In the genomic region with DNA sequence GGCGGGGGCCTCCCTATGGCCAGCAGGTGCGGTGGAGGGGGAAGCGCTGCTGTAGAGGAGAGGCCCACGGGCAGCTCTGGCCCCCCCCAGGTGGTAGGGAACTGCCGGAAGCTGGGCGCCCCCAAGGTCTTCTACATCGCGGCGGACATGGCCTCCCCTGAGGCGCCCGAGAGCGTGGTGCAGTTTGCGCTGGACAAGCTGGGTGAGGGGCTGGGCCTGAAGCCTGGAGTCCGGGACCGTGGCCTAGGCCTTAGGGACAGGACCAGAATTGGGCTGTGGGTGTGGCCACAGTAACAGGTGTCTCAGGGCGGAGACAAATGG, we compare ENCODE assay signal across 8 cellular contexts. TPM values are rescaled to one million over a fixed set of nuclear protein-coding genes. Genes with fewer than 3 reads are reported as not detected.
DNase-seq lines count a peak whose midpoint lies in the region; ATAC-seq and TF ChIP-seq lines count a peak whose summit lies in the region.

No MANE protein-coding gene starts in this region.

- no peak for TF ChIP-seq EP300 in neural cell (conservative IDR thresholded peaks at IDR 0.05; ENCODE audit: poor library complexity, severe bottlenecking)

- peak overlapping the region; percentile 27 to 87 (median 77); a peak in 17 of 22 replicates for H3K27ac ChIP-seq in BLaER1 treated with 17β-estradiol and CSF1 and Interleukin-3, amounts not matched to agents 10 nM and 100 nM
- H3K27ac ChIP-seq in Karpas-422 (ENCODE audit: low read length) (peak overlapping the region; percentile 45; the same call in 1 of the 2 replicates), ectodermal cell (ENCODE audit: insufficient read depth, low read depth, low read length, poor library complexity, severe bottlenecking) (peak overlapping the region; percentile 23), neural cell (ENCODE audit: low read length) (no peak overlapping the region)

- peaks cover 0 to 8% (median 7%) of the 10 kb centered on the region in 11 experiments; a peak in 15 of 22 replicates for H3K36me3 ChIP-seq in BLaER1 treated with 17β-estradiol and CSF1 and Interleukin-3, amounts not matched to agents 10 nM and 100 nM
- H3K36me3 ChIP-seq in Karpas-422 (ENCODE audit: insufficient read depth, low read length), result peaks cover 11% of the 10 kb centered on the region
- H3K36me3 ChIP-seq in ectodermal cell (ENCODE audit: control insufficient read depth, insufficient read depth, low read length), result no peaks in the 10 kb centered on the region
- H3K36me3 ChIP-seq in neural cell (ENCODE audit: insufficient read depth, low read length), result no peaks in the 10 kb centered on the region

- H3K9me2 ChIP-seq in Karpas-422 (replicated peaks; ENCODE audit: insufficient read depth, low read length), result no peaks in the 10 kb centered on the region
- H3K9me2 ChIP-seq in neural cell (ENCODE audit: insufficient read depth, low read length), result no peaks in the 10 kb centered on the region

- no peaks in the 10 kb centered on the region for H3K9me3 ChIP-seq in BLaER1 treated with 17β-estradiol and CSF1 and Interleukin-3, amounts not matched to agents 10 nM and 100 nM (replicated peaks in 1 of 11)
- H3K9me3 ChIP-seq in Karpas-422 (ENCODE audit: low read length) (no peaks in the 10 kb centered on the region), ectodermal cell (ENCODE audit: control insufficient read depth, low read length) (no peaks in the 10 kb centered on the region), neural cell (ENCODE audit: low read length) (no peaks in the 10 kb centered on the region)

- no peaks in the 10 kb centered on the region for H3K27me3 ChIP-seq in BLaER1 treated with 17β-estradiol and CSF1 and Interleukin-3, amounts not matched to agents 10 nM and 100 nM
- no peaks in the 10 kb centered on the region for H3K27me3 ChIP-seq in Karpas-422 (ENCODE audit: low read length)
- H3K27me3 ChIP-seq in ectodermal cell (ENCODE audit: control insufficient read depth, insufficient read depth, low read length, poor library complexity, severe bottlenecking), result no peaks in the 10 kb centered on the region
- H3K27me3 ChIP-seq in neural cell (ENCODE audit: insufficient read depth, low read depth, low read length), result no peaks in the 10 kb centered on the region

- H3K4me1 ChIP-seq in BLaER1 treated with 17β-estradiol and CSF1 and Interleukin-3, amounts not matched to agents 10 nM and 100 nM, result peaks cover 15 to 25% (median 18%) of the 10 kb centered on the region in 10 experiments
- peaks cover 14% of the 10 kb centered on the region for H3K4me1 ChIP-seq in Karpas-422 (ENCODE audit: low read length)
- peaks cover 12% of the 10 kb centered on the region for H3K4me1 ChIP-seq in ectodermal cell (ENCODE audit: control insufficient read depth, insufficient read depth, low read length)

- peak overlapping the region; percentile 63 to 83 (median 80); a peak in 20 of 22 replicates for H3K9ac ChIP-seq in BLaER1 treated with 17β-estradiol and CSF1 and Interleukin-3, amounts not matched to agents 10 nM and 100 nM
- H3K9ac ChIP-seq in Karpas-422 (ENCODE audit: low read length) (peak overlapping the region; percentile 67), neural cell (ENCODE audit: low read length) (no peak overlapping the region)

- no peak for TF ChIP-seq CTCF in neural cell (IDR thresholded peaks at IDR 0.05; ENCODE audit: poor library complexity, severe bottlenecking)

- 60 to 65% methylated on average over 16 of the region's 16 CpGs for WGBS in ectodermal cell, 2 experiments

- peak overlapping the region; percentile 54 to 75 (median 67) for H3K4me3 ChIP-seq in BLaER1 treated with 17β-estradiol and CSF1 and Interleukin-3, amounts not matched to agents 10 nM and 100 nM
- H3K4me3 ChIP-seq in Karpas-422 (ENCODE audit: low read length), result peak overlapping the region; percentile 74
- peak overlapping the region; percentile 62 for H3K4me3 ChIP-seq in ectodermal cell (ENCODE audit: insufficient read depth, low read depth, low read length)
- peak overlapping the region; percentile 56 for H3K4me3 ChIP-seq in neural cell (ENCODE audit: low read length)

- DNase-seq in Karpas-422, result no peak
- no peak for DNase-seq in NCI-H1048 (lab: John Stamatoyannopoulos, UW)
- no peak for DNase-seq in SKM-1 (lab: John Stamatoyannopoulos, UW; ENCODE audit: unreplicated experiment)
- no peak for DNase-seq in GM19238 (ENCODE audit: insufficient read length, low spot score)

- no peak for TF ChIP-seq RAD21 in neural cell (conservative IDR thresholded peaks at IDR 0.05)

- peak overlapping the region; percentile 76 to 95 (median 89) for H3K4me2 ChIP-seq in BLaER1 treated with 17β-estradiol and CSF1 and Interleukin-3, amounts not matched to agents 10 nM and 100 nM
- peak overlapping the region; percentile 74 for H3K4me2 ChIP-seq in Karpas-422 (ENCODE audit: low read depth, low read length, poor library complexity, severe bottlenecking)
- H3K4me2 ChIP-seq in neural cell (ENCODE audit: low read length), result no peak overlapping the region

- no peak for ATAC-seq in HG03196 (IDR thresholded peaks at IDR 0.05; ENCODE audit: unreplicated experiment)

- H2AFZ ChIP-seq in Karpas-422 (ENCODE audit: low read length) (0 out of 2 replicates have a peak overlapping the region, but pooled peaks have one; percentile 24), neural cell (ENCODE audit: low read depth, low read length) (no peak overlapping the region)

- no peaks in the 10 kb centered on the region for H3F3A ChIP-seq in neural cell (ENCODE audit: insufficient read depth, low read length, poor library complexity, severe bottlenecking)

- H4K20me1 ChIP-seq in BLaER1 treated with 17β-estradiol and CSF1 and Interleukin-3, amounts not matched to agents 10 nM and 100 nM, result peaks cover 10 to 27% (median 11%) of the 10 kb centered on the region in 11 experiments
- H4K20me1 ChIP-seq in Karpas-422 (ENCODE audit: insufficient read depth, low read depth, low read length) (peaks cover 11% of the 10 kb centered on the region; the same call in 1 of the 2 replicates), neural cell (ENCODE audit: insufficient read depth) (peaks cover 4% of the 10 kb centered on the region)

- peaks cover 15% of the 10 kb centered on the region for H3K79me2 ChIP-seq in Karpas-422 (ENCODE audit: low read length)
- peaks cover 20% of the 10 kb centered on the region for H3K79me2 ChIP-seq in neural cell (replicated peaks; ENCODE audit: insufficient read depth, low read length)

TF ChIP-seq in neural cell, 6 proteins besides CTCF, POLR2A, EP300 and RAD21 (continues in another document):
- TF ChIP-seq MXI1 (conservative IDR thresholded peaks at IDR 0.05; ENCODE audit: poor library complexity, severe bottlenecking), result no peak

RNA-seq across cellular contexts. Expression of gene RPL36, which starts 3.8 kb away (rescaled TPM):
- total RNA-seq in Karpas-422 (2014; rRNA removed; shearing (Covaris generic); ENCODE audit: low replicate concordance), result 3,189 and 3,229 TPM in 2 replicates
- 1,043 TPM for polyA plus RNA-seq in ectodermal cell (2013, experiment 1 of 4)
- 965 TPM for polyA plus RNA-seq in ectodermal cell (2013, experiment 2 of 4)
- polyA plus RNA-seq in ectodermal cell (2013, experiment 3 of 4), result 975 TPM
- 1,114 TPM for polyA plus RNA-seq in ectodermal cell (2013, experiment 4 of 4)
- polyA plus RNA-seq in neural cell, result 358 and 452 TPM in 2 replicates
- 119 TPM in 2 replicates for polyA minus RNA-seq in neural cell

RNA-seq across cellular contexts. Expression of gene HSD11B1L, which starts 5.5 kb away (rescaled TPM):
- total RNA-seq in Karpas-422 (2014; rRNA removed; shearing (Covaris generic); ENCODE audit: low replicate concordance), result 6.9 and 9.0 TPM in 2 replicates
- polyA plus RNA-seq in ectodermal cell (2013, experiment 1 of 4), result 35.0 TPM
- polyA plus RNA-seq in ectodermal cell (2013, experiment 2 of 4), result 38.7 TPM
- 38.7 TPM for polyA plus RNA-seq in ectodermal cell (2013, experiment 3 of 4)
- polyA plus RNA-seq in ectodermal cell (2013, experiment 4 of 4), result 35.8 TPM
- 170 and 223 TPM in 2 replicates for polyA plus RNA-seq in neural cell
- polyA minus RNA-seq in neural cell, result 58.5 and 65.5 TPM in 2 replicates

RNA-seq across cellular contexts. Expression of gene MICOS13, which starts 6.0 kb away (rescaled TPM):
- 63.4 and 118 TPM in 2 replicates for total RNA-seq in Karpas-422 (2014; rRNA removed; shearing (Covaris generic); ENCODE audit: low replicate concordance)
- polyA plus RNA-seq in ectodermal cell (2013, experiment 1 of 4), result 16.3 TPM
- 18.0 TPM for polyA plus RNA-seq in ectodermal cell (2013, experiment 2 of 4)
- 22.3 TPM for polyA plus RNA-seq in ectodermal cell (2013, experiment 3 of 4)
- polyA plus RNA-seq in ectodermal cell (2013, experiment 4 of 4), result 22.4 TPM
- polyA plus RNA-seq in neural cell, result 46.0 and 52.3 TPM in 2 replicates
- polyA minus RNA-seq in neural cell, result 14.0 and 14.4 TPM in 2 replicates

RNA-seq across cellular contexts. Expression of gene LONP1, which starts 33.7 kb away (rescaled TPM):
- 65.7 and 165 TPM in 2 replicates for total RNA-seq in Karpas-422 (2014; rRNA removed; shearing (Covaris generic); ENCODE audit: low replicate concordance)
- polyA plus RNA-seq in ectodermal cell (2013, experiment 1 of 4), result 63.9 TPM
- 68.0 TPM for polyA plus RNA-seq in ectodermal cell (2013, experiment 2 of 4)
- polyA plus RNA-seq in ectodermal cell (2013, experiment 3 of 4), result 52.6 TPM
- 55.8 TPM for polyA plus RNA-seq in ectodermal cell (2013, experiment 4 of 4)
- polyA plus RNA-seq in neural cell, result 43.1 and 46.2 TPM in 2 replicates
- polyA minus RNA-seq in neural cell, result 46.0 and 48.9 TPM in 2 replicates

RNA-seq across cellular contexts. Expression of gene CATSPERD, which starts 34.2 kb away (rescaled TPM):
- not detected in 2 replicates for total RNA-seq in Karpas-422 (2014; rRNA removed; shearing (Covaris generic); ENCODE audit: low replicate concordance)
- polyA plus RNA-seq in ectodermal cell (2013, experiment 1 of 4), result not detected
- polyA plus RNA-seq in ectodermal cell (2013, experiment 2 of 4), result not detected
- polyA plus RNA-seq in ectodermal cell (2013, experiment 3 of 4), result not detected
- not detected for polyA plus RNA-seq in ectodermal cell (2013, experiment 4 of 4)
- not detected in 2 replicates for polyA plus RNA-seq in neural cell
- polyA minus RNA-seq in neural cell, result not detected in 2 replicates
